ENCODE assay signal across 25 cellular contexts in genomic region chr2:166338831-166339339, GRCh38. TPM values are rescaled to one million over a fixed set of nuclear protein-coding genes. Genes with fewer than 3 reads are reported as not detected.
"Had no signal": no experiment of that assay in that cellular context is flagged by ENCODE, and none has a peak within 500 bp of the region (broad histone marks: within the 10 kb centered on the region; RNA-seq: fewer than 3 reads in every experiment).

No MANE protein-coding gene starts in this region.

- H3K4me3 ChIP-seq: left ventricle myocardium inferior, lung, neural progenitor cell, psoas muscle, right atrium auricular region, right lobe of liver, smooth muscle cell, tibial nerve, vagina had no signal

- H3K4me1 ChIP-seq: left ventricle myocardium inferior, neural progenitor cell, parathyroid adenoma, psoas muscle, right atrium auricular region, vagina had no signal

- ATAC-seq: natural killer cell; psoas muscle; right lobe of liver; stimulated activated memory B cell treated with anti-CD40 and anti-IgM and Interleukin-4, amounts not matched to agents 10 μg/mL and 1 μg/mL and 100 μg/mL, for 72 hours; stimulated activated naive CD8-positive, alpha-beta T cell treated with anti-CD3 and anti-CD28 coated beads, Interleukin-15, amount 100 ng/mL, for 72 hours had no signal

- H3K4me2 ChIP-seq: neural progenitor cell, smooth muscle cell had no signal

- H3K9me3 ChIP-seq: left ventricle myocardium inferior, neutrophil, psoas muscle, right atrium auricular region, right lobe of liver, tibial nerve, vagina had no signal

- H3K27ac ChIP-seq: left ventricle myocardium inferior, neural progenitor cell, neutrophil, parathyroid adenoma, psoas muscle, right atrium auricular region, right lobe of liver, tibial nerve, vagina had no signal

- H3K27me3 ChIP-seq: neural progenitor cell, neutrophil, right atrium auricular region, right lobe of liver, tibial nerve, vagina had no signal

- DNase-seq: islet precursor cell; left ventricle myocardium inferior; mesendoderm; naive B cell; natural killer cell; nephron progenitor cell; occipital lobe; psoas muscle; right lobe of liver; stimulated activated CD4-positive, alpha-beta T cell treated with anti-CD3 and anti-CD28 coated beads, Interleukin-1b, Interleukin-23, amount 100 ng/mL, for 48 hours; stimulated activated CD4-positive, alpha-beta T cell treated with anti-CD3 and anti-CD28 coated beads, Interleukin-2, amount 100 ng/mL, for 48 hours; stimulated activated CD4-positive, alpha-beta T cell treated with anti-CD3 and anti-CD28 coated beads, Interleukin-4, amount 100 ng/mL, for 4 hours; stimulated activated CD8-positive, alpha-beta memory T cell treated with anti-CD3 and anti-CD28 coated beads, Interleukin-4, amount 100 ng/mL, for 48 hours; stimulated activated naive CD4-positive, alpha-beta T cell treated with Interleukin-2 at 50 U/mL for 16 hours; stimulated activated naive CD8-positive, alpha-beta T cell treated with anti-CD3 and anti-CD28 coated beads, Interleukin-15, amount 100 ng/mL, for 72 hours; substantia nigra had no signal

- H3K36me3 ChIP-seq: left ventricle myocardium inferior, neural progenitor cell, neutrophil, right atrium auricular region, right lobe of liver, tibial nerve, vagina had no signal

RNA-seq across cellular contexts. Expression of gene SCN9A, which starts 36.9 kb away (rescaled TPM):
- polyA plus RNA-seq: smooth muscle cell had no signal
